18 cellular contexts compared by ENCODE assay signal in genomic region chr6:88367248-88367647, GRCh38.
DNase-seq lines count a peak whose midpoint lies in the region; ATAC-seq, FAIRE-seq and TF ChIP-seq lines count a peak whose summit lies in the region.
"Had no signal": no experiment of that assay in that cellular context is flagged by ENCODE, and none has a peak within 500 bp of the region (broad histone marks: within the 10 kb centered on the region; RNA-seq: fewer than 3 reads in every experiment).

No MANE protein-coding gene starts in this region.

- no peaks in the 10 kb centered on the region for H3K9me3 ChIP-seq in breast epithelium
- H3K9me3 ChIP-seq in astrocyte (ENCODE audit: insufficient read depth, low read depth, low read length) = no peaks in the 10 kb centered on the region
- no peaks in the 10 kb centered on the region for H3K9me3 ChIP-seq in heart left ventricle
- H3K9me3 ChIP-seq: SJCRH30 had no signal

- intact Hi-C loops in MCF 10A (cut with micrococcal nuclease) (no loop called here), breast epithelium (cut with DNase I; ENCODE audit: low total_unique reads) (no loop called here), heart left ventricle (cut with DNase I) (no loop called here)
- intact Hi-C loops in activated CD4-positive, alpha-beta memory T cell treated with anti-CD3 and anti-CD28 coated beads for 36 hours (cut with micrococcal nuclease) = no loop called here

- CTCF ChIA-PET in MCF 10A (lab: Yijun Ruan, JAX) = interaction anchor here (0.7 to 1.1 kb wide), 3 partner anchors 14 to 553 kb away, joined by 3 to 4 read pairs (median 3); no protein-coding TSS in a partner anchor
- CTCF ChIA-PET in activated CD4-positive, alpha-beta memory T cell treated with anti-CD3 and anti-CD28 coated beads for 36 hours (lab: Charles Lee) = no interaction called here

- H3K4me3 Mint-ChIP-seq in MCF 10A (ENCODE audit: unreplicated experiment) (peak overlapping the region; percentile 37), astrocyte (ENCODE audit: unreplicated experiment) (no peak overlapping the region)
- H3K4me3 Mint-ChIP-seq in activated CD4-positive, alpha-beta memory T cell treated with anti-CD3 and anti-CD28 coated beads for 36 hours = no peak overlapping the region

- no peaks in the 10 kb centered on the region for H4K20me1 ChIP-seq in astrocyte (ENCODE audit: insufficient read depth, low read length)

- no peak for FAIRE-seq in astrocyte (lab: Jason Lieb, UNC)
- FAIRE-seq: G401.6, GM12892 had no signal

- no peaks in the 10 kb centered on the region for H3K36me3 ChIP-seq in breast epithelium
- H3K36me3 ChIP-seq in astrocyte (ENCODE audit: insufficient read depth, low read length) = no peaks in the 10 kb centered on the region
- H3K36me3 ChIP-seq in heart left ventricle = no peaks in the 10 kb centered on the region
- H3K36me3 ChIP-seq: SJCRH30 had no signal

- H3K27ac ChIP-seq in breast epithelium = no peak overlapping the region
- no peak overlapping the region for H3K27ac ChIP-seq in astrocyte (ENCODE audit: low read depth, low read length)
- no peak overlapping the region for H3K27ac ChIP-seq in heart left ventricle
- H3K27ac ChIP-seq: SJCRH30 had no signal

- POLR2A ChIA-PET in MCF 10A (lab: Yijun Ruan, JAX) = interaction anchor here (0.9 to 2.8 kb wide), 5 partner anchors 9 to 19 kb away, joined by 3 to 17 read pairs (median 3); no protein-coding TSS in a partner anchor
- POLR2A ChIA-PET in activated CD4-positive, alpha-beta memory T cell treated with anti-CD3 and anti-CD28 coated beads for 36 hours (lab: Charles Lee) = no interaction called here

- DNase-seq in MCF 10A (ENCODE audit: unreplicated experiment) (peak; percentile 56), breast epithelium (ENCODE audit: low spot score in 2 of 2) (no peak), astrocyte (ENCODE audit: low read depth) (no peak), renal cortical epithelial cell (ENCODE audit: low read depth) (peak; percentile 34), heart left ventricle (no peak)
- DNase-seq in activated CD4-positive, CD25-positive, alpha-beta regulatory T cell treated with anti-CD3 and anti-CD28 coated beads, Interleukin-2, amount 50 U/mL, for 72 hours = no peak
- no peak for DNase-seq in activated CD4-positive, alpha-beta memory T cell treated with anti-CD3 and anti-CD28 coated beads for 36 hours
- DNase-seq in stimulated activated CD4-positive, alpha-beta T cell treated with anti-CD3 and anti-CD28 coated beads, Interleukin-15, amount 100 ng/mL, for 24 hours = no peak
- DNase-seq: 8988T, C1 segment of cervical spinal cord, DND-41, KBM-7, NCI-H1092 treated with DMSO at 0.1 percent for 48 hours, NCI-H187 treated with DMSO at 0.1 percent for 48 hours, RPMI8226, SJCRH30 had no signal

- TF ChIP-seq POLR2A in breast epithelium (IDR thresholded peaks at IDR 0.05) (no peak), heart left ventricle (IDR thresholded peaks at IDR 0.05) (no peak)

- H3K4me3 ChIP-seq in breast epithelium (no peak overlapping the region), astrocyte (ENCODE audit: insufficient read depth, low read depth, low read length) (no peak overlapping the region), heart left ventricle (no peak overlapping the region)
- H3K4me3 ChIP-seq: SJCRH30 had no signal

- H3K79me2 ChIP-seq in astrocyte (ENCODE audit: insufficient read depth, low read length) = no peaks in the 10 kb centered on the region

- TF ChIP-seq CTCF in MCF 10A (IDR thresholded peaks at IDR 0.05; ENCODE audit: unreplicated experiment) = no peak
- TF ChIP-seq CTCF in breast epithelium (IDR thresholded peaks at IDR 0.05) = no peak
- no peak for TF ChIP-seq CTCF in astrocyte (IDR thresholded peaks at IDR 0.05; ENCODE audit: insufficient read depth, low read depth, low read length)
- TF ChIP-seq CTCF in heart left ventricle (IDR thresholded peaks at IDR 0.05) = no peak

- H3K4me2 ChIP-seq in astrocyte (ENCODE audit: low read length) = peak overlapping the region; percentile 2

- no peaks in the 10 kb centered on the region for H3K4me1 ChIP-seq in breast epithelium
- H3K4me1 ChIP-seq in astrocyte (ENCODE audit: insufficient read depth, low read length) = peaks cover 12% of the 10 kb centered on the region
- H3K4me1 ChIP-seq in heart left ventricle = no peaks in the 10 kb centered on the region
- H3K4me1 ChIP-seq: SJCRH30 had no signal

- no peak for ATAC-seq in heart left ventricle

- no TSS peak for BruUV-seq in MCF 10A (replicated peaks; lab: Mats Ljungman, UMichigan)

- H3K9me3 Mint-ChIP-seq in MCF 10A (ENCODE audit: unreplicated experiment) = peaks cover 9% of the 10 kb centered on the region
- H3K9me3 Mint-ChIP-seq in astrocyte (ENCODE audit: unreplicated experiment) = peaks cover 4% of the 10 kb centered on the region
- no peaks in the 10 kb centered on the region for H3K9me3 Mint-ChIP-seq in activated CD4-positive, alpha-beta memory T cell treated with anti-CD3 and anti-CD28 coated beads for 36 hours

- no peaks in the 10 kb centered on the region for H3K27me3 ChIP-seq in breast epithelium
- H3K27me3 ChIP-seq in astrocyte (ENCODE audit: insufficient read depth, low read length) = peaks cover 8% of the 10 kb centered on the region
- H3K27me3 ChIP-seq in heart left ventricle = no peaks in the 10 kb centered on the region
- H3K27me3 ChIP-seq: SJCRH30 had no signal

- H3K27ac Mint-ChIP-seq in MCF 10A (ENCODE audit: low read depth, unreplicated experiment) = peak overlapping the region; percentile 99
- H3K27ac Mint-ChIP-seq in astrocyte (ENCODE audit: unreplicated experiment) = no peak overlapping the region
- no peak overlapping the region for H3K27ac Mint-ChIP-seq in activated CD4-positive, alpha-beta memory T cell treated with anti-CD3 and anti-CD28 coated beads for 36 hours

- H3K4me1 Mint-ChIP-seq in MCF 10A (ENCODE audit: insufficient read depth, unreplicated experiment) (peaks cover 55% of the 10 kb centered on the region), astrocyte (ENCODE audit: low read depth, unreplicated experiment) (peaks cover 15% of the 10 kb centered on the region)
- H3K4me1 Mint-ChIP-seq in activated CD4-positive, alpha-beta memory T cell treated with anti-CD3 and anti-CD28 coated beads for 36 hours (ENCODE audit: low read depth) = no peaks in the 10 kb centered on the region

- H2AFZ ChIP-seq in astrocyte (ENCODE audit: low read depth, low read length) = no peak overlapping the region

- WGBS in heart left ventricle, 4 donors = 11 to 33% (median 30%) methylated on average over 1 of the region's 1 CpG

- H3K36me3 Mint-ChIP-seq in MCF 10A (ENCODE audit: insufficient read depth, unreplicated experiment) (no peaks in the 10 kb centered on the region), astrocyte (ENCODE audit: low read depth, unreplicated experiment) (peaks cover 2% of the 10 kb centered on the region)
- H3K36me3 Mint-ChIP-seq in activated CD4-positive, alpha-beta memory T cell treated with anti-CD3 and anti-CD28 coated beads for 36 hours = no peaks in the 10 kb centered on the region

- H3K27me3 Mint-ChIP-seq in MCF 10A (ENCODE audit: insufficient read depth, unreplicated experiment) (no peaks in the 10 kb centered on the region), astrocyte (ENCODE audit: low read depth, unreplicated experiment) (peaks cover 13% of the 10 kb centered on the region)
- peaks cover 3% of the 10 kb centered on the region for H3K27me3 Mint-ChIP-seq in activated CD4-positive, alpha-beta memory T cell treated with anti-CD3 and anti-CD28 coated beads for 36 hours

- no peak overlapping the region for H3K9ac ChIP-seq in astrocyte (ENCODE audit: low read length)

Comparison
In these comparisons a context has a peak if more than half of its experiments do, and no peak if none do; other contexts are left out.
1. DNase-seq: peak in MCF 10A (single experiment) and renal cortical epithelial cell (single experiment); none in breast epithelium (0 of 2), astrocyte (single experiment), activated CD4-positive, CD25-positive, alpha-beta regulatory T cell treated with anti-CD3 and anti-CD28 coated beads, Interleukin-2, amount 50 U/mL, for 72 hours (single experiment), activated CD4-positive, alpha-beta memory T cell treated with anti-CD3 and anti-CD28 coated beads for 36 hours (single experiment), heart left ventricle (0 of 5) and stimulated activated CD4-positive, alpha-beta T cell treated with anti-CD3 and anti-CD28 coated beads, Interleukin-15, amount 100 ng/mL, for 24 hours (single experiment).